28 cellular contexts compared by ENCODE assay signal in the genomic region with DNA sequence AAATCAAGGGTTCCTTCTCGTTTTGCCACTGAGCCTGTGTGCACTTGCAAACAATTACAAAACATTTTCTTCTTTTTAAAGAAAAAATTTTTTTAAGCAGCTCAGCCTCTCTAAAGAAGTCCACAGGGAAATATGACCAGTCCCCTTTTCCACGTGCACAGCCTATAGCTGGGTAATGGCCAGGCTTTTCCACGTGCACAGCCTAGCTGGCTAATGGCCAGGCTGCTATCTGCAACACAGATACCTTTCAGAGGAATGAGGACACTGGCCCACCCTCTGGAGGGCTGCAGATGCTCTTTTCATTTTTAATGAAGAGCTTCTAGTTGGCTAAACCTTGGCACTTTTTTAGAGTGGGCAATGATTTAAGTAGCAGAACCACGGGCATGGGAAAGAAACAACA. TPM values are rescaled to one million over a fixed set of nuclear protein-coding genes. Genes with fewer than 3 reads are reported as not detected.
DNase-seq lines count a peak whose midpoint lies in the region; ATAC-seq, FAIRE-seq and TF ChIP-seq lines count a peak whose summit lies in the region.
"Had no signal": no experiment of that assay in that cellular context is flagged by ENCODE, and none has a peak within 500 bp of the region (broad histone marks: within the 10 kb centered on the region; RNA-seq: fewer than 3 reads in every experiment).

No MANE protein-coding gene starts in this region.

- no peaks in the 10 kb centered on the region for H4K20me1 ChIP-seq in HepG2 (ENCODE audit: insufficient read depth, low read length)

- H2AFZ ChIP-seq in HepG2 (ENCODE audit: low read length), result no peak overlapping the region

- DNase-seq in NCI-H2029 (lab: John Stamatoyannopoulos, UW) (peak; percentile 28), NCI-H2029 treated with DMSO at 0.1 percent for 48 hours (lab: John Stamatoyannopoulos, UW) (no peak), HepG2 (ENCODE audit: low spot score) (no peak), right lobe of liver (no peak), lung (ENCODE audit: low spot score) (peak; percentile 4), HAP-1 (ENCODE audit: low spot score in 2 of 2) (no peak), GM19239 (ENCODE audit: insufficient read length, low spot score) (no peak)
- DNase-seq: C1 segment of cervical spinal cord; CD4-positive, alpha-beta memory T cell; COR-L47; DMS79; EL; GDM1; Kasumi-1; NCI-H1105 treated with DMSO at 0.1 percent for 48 hours; NCI-H146; NCI-H1930; NCI-H446; NCI-H524 treated with DMSO at 0.1 percent for 48 hours; NCI-H82; RPMI8226; SHP77 had no signal

- no peak for TF ChIP-seq POLR2A in HepG2 (IDR thresholded peaks at IDR 0.05; ENCODE audit: insufficient read depth in 1 of 2, low read depth in 2 of 2, low read length in 2 of 2)
- no peak for TF ChIP-seq POLR2A in right lobe of liver (IDR thresholded peaks at IDR 0.05)

- H3K9me3 ChIP-seq in HepG2 (ENCODE audit: low read length) (no peaks in the 10 kb centered on the region), right lobe of liver (no peaks in the 10 kb centered on the region), lung (ENCODE audit: control insufficient read depth in 2 of 2, insufficient read depth in 1 of 2, low read length in 1 of 2) (no peaks in the 10 kb centered on the region), HAP-1 (no peaks in the 10 kb centered on the region)

- no peaks in the 10 kb centered on the region for H3K36me3 ChIP-seq in HepG2 (replicated peaks in 1 of 2; ENCODE audit: control insufficient read depth in 1 of 2, insufficient read depth in 2 of 2, low read length in 2 of 2)
- no peaks in the 10 kb centered on the region for H3K36me3 ChIP-seq in right lobe of liver
- no peaks in the 10 kb centered on the region for H3K36me3 ChIP-seq in lung (ENCODE audit: control insufficient read depth in 2 of 2, insufficient read depth in 2 of 2, low read length in 2 of 2)
- no peaks in the 10 kb centered on the region for H3K36me3 ChIP-seq in HAP-1 (replicated peaks)

- no peaks in the 10 kb centered on the region for H3K79me2 ChIP-seq in HepG2 (ENCODE audit: insufficient read depth, low read length)

- CTCF ChIA-PET in HepG2 (lab: Yijun Ruan, JAX; ENCODE audit: low intra/inter-chr PET ratio, low total read pairs), result no interaction called here

- no peak for TF ChIP-seq EP300 in HepG2 (IDR thresholded peaks at IDR 0.05; ENCODE audit: low read depth in 2 of 2, low read length in 2 of 2)
- no peak for TF ChIP-seq EP300 in HepG2 (CRISPR knock-in tag; IDR thresholded peaks at IDR 0.05; ENCODE audit: borderline replicate concordance)

- no peak overlapping the region for H3K4me3 ChIP-seq in HepG2 (replicated peaks in 1 of 3; ENCODE audit: insufficient read depth in 1 of 3, low read depth in 2 of 3, low read length in 3 of 3)
- no peak overlapping the region for H3K4me3 ChIP-seq in right lobe of liver
- H3K4me3 ChIP-seq in lung, result no peak overlapping the region
- no peak overlapping the region for H3K4me3 ChIP-seq in HAP-1
- H3K4me3 ChIP-seq: GM12878 had no signal

- H3K4me1 ChIP-seq in HepG2 (ENCODE audit: insufficient read depth, low read length) (no peaks in the 10 kb centered on the region), right lobe of liver (no peaks in the 10 kb centered on the region), lung (ENCODE audit: control insufficient read depth in 2 of 2, insufficient read depth in 2 of 2, low read length in 2 of 2) (no peaks in the 10 kb centered on the region), HAP-1 (no peaks in the 10 kb centered on the region)

- 3% methylated on average over 4 of the region's 4 CpGs for WGBS in HepG2 (ENCODE audit: low lambda C conversion rate)
- WGBS in right lobe of liver (ENCODE audit: insufficient coverage, low coverage, low lambda C conversion rate, missing lambda C conversion rate), result 23% methylated on average over 4 of the region's 4 CpGs
- 41 to 62% methylated on average over 4 of the region's 4 CpGs for WGBS in lung, 2 donors

- H3K27me3 ChIP-seq in HepG2 (ENCODE audit: control insufficient read depth in 1 of 2, insufficient read depth in 2 of 2, low read length in 2 of 2), result peaks cover 3 to 49% of the 10 kb centered on the region in 2 experiments; a peak in 4 of 5 replicates
- no peaks in the 10 kb centered on the region for H3K27me3 ChIP-seq in right lobe of liver
- peaks cover 7% of the 10 kb centered on the region for H3K27me3 ChIP-seq in lung (ENCODE audit: control insufficient read depth, insufficient read depth)
- no peaks in the 10 kb centered on the region for H3K27me3 ChIP-seq in HAP-1 (ENCODE audit: low read depth)

- H3K9ac ChIP-seq in HepG2 (ENCODE audit: insufficient read depth, low read depth, low read length), result no peak overlapping the region

- TF ChIP-seq CTCF in HepG2 (CRISPR knock-in tag; IDR thresholded peaks at IDR 0.05) (no peak), right lobe of liver (IDR thresholded peaks at IDR 0.05) (no peak), lung (IDR thresholded peaks at IDR 0.05; ENCODE audit: control extremely low read depth, extremely low read depth) (no peak)

- no peak for FAIRE-seq in HepG2 (lab: Jason Lieb, UNC)
- no peak for FAIRE-seq in GM19239 (lab: Jason Lieb, UNC)
- FAIRE-seq: GM12878, H54 had no signal

- POLR2A ChIA-PET in HepG2 (lab: Yijun Ruan, JAX), result no interaction called here

- no peak for ATAC-seq in HepG2
- ATAC-seq in right lobe of liver, result no peak
- no peak for ATAC-seq in lung (ENCODE audit: insufficient read depth, low FRiP score)
- ATAC-seq: GM12878 had no signal

- H3K4me2 ChIP-seq in HepG2 (ENCODE audit: low read depth, low read length), result no peak overlapping the region

- no peak for TF ChIP-seq RAD21 in HepG2 (CRISPR knock-in tag; IDR thresholded peaks at IDR 0.05)

- no peak overlapping the region for H3K27ac ChIP-seq in HepG2 (ENCODE audit: extremely low read length, insufficient read depth, low read length)
- H3K27ac ChIP-seq in right lobe of liver, result no peak overlapping the region
- no peak overlapping the region for H3K27ac ChIP-seq in lung (ENCODE audit: low read depth in 1 of 2, low read length in 1 of 2)

- intact Hi-C loops in HepG2 (cut with micrococcal nuclease; ENCODE audit: unreplicated experiment) (no loop called here), right lobe of liver (cut with DNase I) (no loop called here)

- in situ Hi-C loops in HepG2 (cut with HindIII; ENCODE audit: extremely low pct_ligation_motif_present, low pct_unique_long_range_greater_than_20kb), result no loop called here
- in situ Hi-C loops in HAP-1 (cut with MboI; ENCODE audit: low sequenced_read_pairs), result no loop called here

- no TSS peak for BruUV-seq in HepG2 (replicated peaks; lab: Mats Ljungman, UMichigan)

RNA-seq across cellular contexts. Expression of gene ASB18, which starts 46.3 kb away (rescaled TPM):
- total RNA-seq in HepG2 (2016; rRNA removed; fragmentation: Illumina TruSeq; extraction: Trizol) (not detected in 2 replicates), right lobe of liver (not detected), lung (not detected)
- total RNA-seq in HepG2 (2016; cell fraction: cytosol; rRNA removed; fragmentation: Illumina TruSeq; extraction: Trizol; ENCODE audit: low read depth), result not detected in 2 replicates
- not detected in 2 replicates for total RNA-seq in HepG2 (2016; cell fraction: insoluble cytoplasmic fraction; rRNA removed; fragmentation: Illumina TruSeq; extraction: Trizol)
- total RNA-seq in HepG2 (2016; cell fraction: membrane; rRNA removed; fragmentation: Illumina TruSeq; extraction: Trizol), result not detected in 2 replicates
- not detected in 2 replicates for total RNA-seq in HepG2 (2016; cell fraction: nucleus; rRNA removed; fragmentation: Illumina TruSeq; extraction: Trizol)
- polyA plus RNA-seq in HepG2 (2011; rRNA removed) (not detected in 2 replicates), lung (not detected)
- not detected in 2 replicates for polyA plus RNA-seq in HepG2 (2011; cell fraction: cytosol; rRNA removed)
- not detected in 2 replicates for polyA plus RNA-seq in HepG2 (2011; cell fraction: nucleus; rRNA removed)
- not detected in 2 replicates for polyA plus RNA-seq in HepG2 (2012)
- not detected in 2 replicates for polyA plus RNA-seq in HepG2 (2016; cell fraction: cytosol; fragmentation: Illumina TruSeq; extraction: Trizol; ENCODE audit: low read depth)
- not detected in 2 replicates for polyA plus RNA-seq in HepG2 (2016; cell fraction: insoluble cytoplasmic fraction; fragmentation: Illumina TruSeq; extraction: Trizol; ENCODE audit: low read depth)
- polyA plus RNA-seq in HepG2 (2016; cell fraction: membrane; fragmentation: Illumina TruSeq; extraction: Trizol; ENCODE audit: low read depth), result not detected in 2 replicates
- not detected in 2 replicates for polyA plus RNA-seq in HepG2 (2016; cell fraction: nucleus; fragmentation: Illumina TruSeq; extraction: Trizol; ENCODE audit: insufficient read depth, low read depth)
- polyA minus RNA-seq in HepG2 (2011; rRNA and poly(A)+ RNA removed; ENCODE audit: low replicate concordance), result not detected in 2 replicates
- polyA minus RNA-seq in HepG2 (2011; cell fraction: cytosol; rRNA and poly(A)+ RNA removed), result not detected in 2 replicates
- not detected in 2 replicates for polyA minus RNA-seq in HepG2 (2011; cell fraction: nucleus; rRNA and poly(A)+ RNA removed)
- total RNA-seq: A172; CD4-positive, alpha-beta memory T cell; GM12878; HT-29; SK-MEL-5; T-helper 1 cell treated with Interleukin-12 subunit alpha and Interleukin-12 subunit beta and Interleukin-4 antibody, amounts not matched to agents 30 ng/mL and 1 ng/mL, for 36 hours had no signal
- polyA plus RNA-seq: CD4-positive, alpha-beta memory T cell; GM12878 had no signal

RNA-seq across cellular contexts. Expression of gene GBX2, which starts 49.7 kb away (rescaled TPM):
- total RNA-seq in HepG2 (2016; rRNA removed; fragmentation: Illumina TruSeq; extraction: Trizol) (not detected in 2 replicates), right lobe of liver (not detected), lung (not detected)
- total RNA-seq in HepG2 (2016; cell fraction: cytosol; rRNA removed; fragmentation: Illumina TruSeq; extraction: Trizol; ENCODE audit: low read depth), result not detected in 2 replicates
- total RNA-seq in HepG2 (2016; cell fraction: insoluble cytoplasmic fraction; rRNA removed; fragmentation: Illumina TruSeq; extraction: Trizol), result not detected in 2 replicates
- not detected in 2 replicates for total RNA-seq in HepG2 (2016; cell fraction: membrane; rRNA removed; fragmentation: Illumina TruSeq; extraction: Trizol)
- not detected in 2 replicates for total RNA-seq in HepG2 (2016; cell fraction: nucleus; rRNA removed; fragmentation: Illumina TruSeq; extraction: Trizol)
- polyA plus RNA-seq in HepG2 (2011; rRNA removed) (not detected in 2 replicates), lung (under 1 TPM in 1 of 2 donors, not detected in 1; 0.17 TPM)
- 0.08 TPM in 1 of 2 replicates, not detected in the other for polyA plus RNA-seq in HepG2 (2011; cell fraction: cytosol; rRNA removed)
- polyA plus RNA-seq in HepG2 (2011; cell fraction: nucleus; rRNA removed), result not detected in 2 replicates
- polyA plus RNA-seq in HepG2 (2012), result not detected in 2 replicates
- not detected in 2 replicates for polyA plus RNA-seq in HepG2 (2016; cell fraction: cytosol; fragmentation: Illumina TruSeq; extraction: Trizol; ENCODE audit: low read depth)
- polyA plus RNA-seq in HepG2 (2016; cell fraction: insoluble cytoplasmic fraction; fragmentation: Illumina TruSeq; extraction: Trizol; ENCODE audit: low read depth), result not detected in 2 replicates
- polyA plus RNA-seq in HepG2 (2016; cell fraction: membrane; fragmentation: Illumina TruSeq; extraction: Trizol; ENCODE audit: low read depth), result not detected in 2 replicates
- not detected in 2 replicates for polyA plus RNA-seq in HepG2 (2016; cell fraction: nucleus; fragmentation: Illumina TruSeq; extraction: Trizol; ENCODE audit: insufficient read depth, low read depth)
- polyA minus RNA-seq in HepG2 (2011; rRNA and poly(A)+ RNA removed; ENCODE audit: low replicate concordance), result 0.47 TPM in 1 of 2 replicates, not detected in the other
- not detected in 2 replicates for polyA minus RNA-seq in HepG2 (2011; cell fraction: cytosol; rRNA and poly(A)+ RNA removed)
- not detected in 2 replicates for polyA minus RNA-seq in HepG2 (2011; cell fraction: nucleus; rRNA and poly(A)+ RNA removed)
- total RNA-seq: CD4-positive, alpha-beta memory T cell; GM12878; HT-29; T-helper 1 cell treated with Interleukin-12 subunit alpha and Interleukin-12 subunit beta and Interleukin-4 antibody, amounts not matched to agents 30 ng/mL and 1 ng/mL, for 36 hours had no signal
- polyA plus RNA-seq: CD4-positive, alpha-beta memory T cell; GM12878 had no signal

Comparison
In these comparisons a context has a peak if more than half of its experiments do, and no peak if none do; other contexts are left out.
1. DNase-seq: peak in NCI-H2029 (single experiment) and lung (single experiment); none in NCI-H2029 treated with DMSO at 0.1 percent for 48 hours (single experiment), HepG2 (single experiment), right lobe of liver (0 of 3), HAP-1 (0 of 2) and GM19239 (single experiment).